ENCODE assay signal across 8 cellular contexts in the genomic region with DNA sequence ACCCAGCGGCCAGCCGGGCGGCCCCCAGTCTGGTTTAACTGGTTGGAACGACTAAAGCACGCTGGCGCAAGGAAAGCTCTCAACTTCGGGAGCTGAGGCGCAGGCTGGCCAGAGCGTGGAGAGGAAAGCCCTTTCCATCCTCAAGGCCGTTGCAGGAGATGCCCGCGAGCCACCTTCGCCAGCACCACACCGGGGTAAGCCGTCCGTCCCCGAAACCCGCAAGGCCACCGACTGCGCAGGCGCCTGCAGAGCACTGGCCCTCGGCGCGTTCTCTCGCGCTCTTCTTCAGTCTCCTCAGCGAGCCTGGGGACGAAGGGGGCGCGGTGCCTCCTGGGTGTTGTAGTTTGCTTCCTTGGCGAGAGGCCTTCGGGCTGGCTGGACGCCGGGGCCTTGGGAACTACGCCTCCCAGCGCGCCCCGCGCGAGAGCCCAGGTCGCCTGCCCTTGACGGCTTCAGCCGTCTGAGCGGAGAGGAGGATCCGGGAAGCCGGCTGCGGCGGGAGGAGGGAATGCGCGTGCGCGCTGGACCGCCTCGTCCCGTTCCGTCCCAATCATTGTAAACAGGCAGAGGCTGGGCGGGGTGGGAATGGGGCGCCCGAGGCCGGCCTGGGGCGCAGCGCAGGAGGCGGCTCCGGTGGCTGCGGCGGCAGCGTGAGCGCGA. TPM values are rescaled to one million over a fixed set of nuclear protein-coding genes. Genes with fewer than 3 reads are reported as not detected.
DNase-seq lines count a peak whose midpoint lies in the region; ATAC-seq and TF ChIP-seq lines count a peak whose summit lies in the region.

TSS of gene RALBP1 (plus strand) at position 531 of the 660 bp plus-strand sequence. CDS start 37,533 bp downstream, outside the sequence.

- CTCF ChIA-PET in PC-3 (lab: Charles Lee): no interaction called here

- peaks cover 14% of the 10 kb centered on the region; the same call in 1 of the 2 replicates for H4K20me1 ChIP-seq in PC-3 (ENCODE audit: low read length)

- peak within 1 kb of the TSS; percentile 92 for H3K27ac ChIP-seq in PC-3 (ENCODE audit: low read length)

- H3K4me1 ChIP-seq in PC-3 (ENCODE audit: insufficient read depth, low read length) (peaks cover 15% of the 10 kb centered on the region), mononuclear cell (ENCODE audit: insufficient read depth, low read length) (peaks cover 15% of the 10 kb centered on the region)

- H3K9me2 ChIP-seq in PC-3 (replicated peaks; ENCODE audit: low read length): no peaks in the 10 kb centered on the region

- H3K27ac Mint-ChIP-seq in IgD-negative memory B cell: peak within 1 kb of the TSS; percentile 73 to 97 (median 96)

- H3F3A ChIP-seq in PC-3 (ENCODE audit: low read length, unreplicated experiment): no peaks in the 10 kb centered on the region

- TF ChIP-seq CTCF in PC-3 (conservative IDR thresholded peaks at IDR 0.05; ENCODE audit: low read depth, low read length) (peak; percentile 33), epithelial cell of esophagus (IDR thresholded peaks at IDR 0.05; ENCODE audit: insufficient read depth, low read depth, low read length, missing control alignments) (no peak)

- peak within 1 kb of the TSS; percentile 93 for H3K4me3 ChIP-seq in PC-3 (ENCODE audit: low read length)
- H3K4me3 ChIP-seq in epithelial cell of esophagus (ENCODE audit: low read length): peak within 1 kb of the TSS; percentile 83
- peak within 1 kb of the TSS; percentile 90 for H3K4me3 ChIP-seq in mononuclear cell (ENCODE audit: low read length)

- no peaks in the 10 kb centered on the region for H3K36me3 Mint-ChIP-seq in IgD-negative memory B cell

- intact Hi-C loops in PC-3 (cut with micrococcal nuclease): loop anchor here (2.0 kb wide), 4 partner anchors 40 to 140 kb away; partner anchors contain the start of gene TWSG1

- H3K4me3 Mint-ChIP-seq in IgD-negative memory B cell: peak within 1 kb of the TSS; percentile 94 to 100 (median 98)

- H3K4me1 Mint-ChIP-seq in IgD-negative memory B cell: peaks cover 17 to 24% (median 19%) of the 10 kb centered on the region in 3 donors

- H3K27me3 ChIP-seq in PC-3 (ENCODE audit: low read length) (no peaks in the 10 kb centered on the region), mononuclear cell (ENCODE audit: insufficient read depth, low read length) (peaks cover 5% of the 10 kb centered on the region)

- peak within 1 kb of the TSS; percentile 96 for H3K9ac ChIP-seq in PC-3 (ENCODE audit: low read length)

- H3K79me2 ChIP-seq in PC-3 (ENCODE audit: low read length): peaks cover 53% of the 10 kb centered on the region

- peak within 1 kb of the TSS; percentile 96 for H2AFZ ChIP-seq in PC-3 (ENCODE audit: low read length)

- H3K9me3 ChIP-seq in PC-3 (ENCODE audit: low read length) (no peaks in the 10 kb centered on the region), mononuclear cell (ENCODE audit: low read depth, low read length) (no peaks in the 10 kb centered on the region)

- H3K4me2 ChIP-seq in PC-3 (ENCODE audit: low read length): peak within 1 kb of the TSS; percentile 91

- POLR2A ChIA-PET in PC-3 (lab: Charles Lee; ENCODE audit: unreplicated experiment): interaction anchor here (0.6 kb wide), 1 partner anchor 65 kb away, joined by 3 read pairs; no protein-coding TSS in a partner anchor

- H3K36me3 ChIP-seq in PC-3 (ENCODE audit: low read depth, low read length): peaks cover 16% of the 10 kb centered on the region; the same call in 1 of the 2 replicates

- ATAC-seq in GM21529 (IDR thresholded peaks at IDR 0.05; ENCODE audit: unreplicated experiment) (peak; percentile 90), PC-3 (peak; percentile 93)

- no TSS peak for BruUV-seq in PC-3 (replicated peaks; lab: Mats Ljungman, UMichigan)

- H3K27me3 Mint-ChIP-seq in IgD-negative memory B cell: no peaks in the 10 kb centered on the region

- H3K9me3 Mint-ChIP-seq in IgD-negative memory B cell: peaks cover 0 to 4% (median under 1%) of the 10 kb centered on the region in 3 donors

- DNase-seq in DMS114 treated with DMSO at 0.1 percent for 48 hours (lab: John Stamatoyannopoulos, UW; ENCODE audit: unreplicated experiment): peak; percentile 94
- peak; percentile 99 for DNase-seq in PC-3
- DNase-seq in activated T-cell treated with anti-CD3 and anti-CD28 coated beads for 48 hours (ENCODE audit: low read depth): peak; percentile 98
- DNase-seq in epithelial cell of esophagus (ENCODE audit: low read depth): peak; percentile 100
- peak; percentile 87 to 96 for DNase-seq in stimulated activated CD8-positive, alpha-beta memory T cell treated with anti-CD3 and anti-CD28 coated beads, Interleukin-4, amount 100 ng/mL, for 1 hour (ENCODE audit: low read depth in 2 of 2, low spot score in 1 of 2)

RNA-seq across cellular contexts. Expression of gene RALBP1, which starts in this region (rescaled TPM):
- polyA plus RNA-seq in IgD-negative memory B cell: 49.8 TPM
- total RNA-seq in PC-3 (2014; rRNA removed): 89.8 and 94.3 TPM in 2 replicates
- total RNA-seq in mononuclear cell: 15.6 TPM

Comparison
In these comparisons a context has a peak if more than half of its experiments do, and no peak if none do; other contexts are left out.
1. Peak in every context shown above with its lines: DNase-seq, ATAC-seq, H3K4me3 ChIP-seq and H3K27ac ChIP-seq.